Comparison of ENCODE assay signal across 15 cellular contexts in the genomic region with DNA sequence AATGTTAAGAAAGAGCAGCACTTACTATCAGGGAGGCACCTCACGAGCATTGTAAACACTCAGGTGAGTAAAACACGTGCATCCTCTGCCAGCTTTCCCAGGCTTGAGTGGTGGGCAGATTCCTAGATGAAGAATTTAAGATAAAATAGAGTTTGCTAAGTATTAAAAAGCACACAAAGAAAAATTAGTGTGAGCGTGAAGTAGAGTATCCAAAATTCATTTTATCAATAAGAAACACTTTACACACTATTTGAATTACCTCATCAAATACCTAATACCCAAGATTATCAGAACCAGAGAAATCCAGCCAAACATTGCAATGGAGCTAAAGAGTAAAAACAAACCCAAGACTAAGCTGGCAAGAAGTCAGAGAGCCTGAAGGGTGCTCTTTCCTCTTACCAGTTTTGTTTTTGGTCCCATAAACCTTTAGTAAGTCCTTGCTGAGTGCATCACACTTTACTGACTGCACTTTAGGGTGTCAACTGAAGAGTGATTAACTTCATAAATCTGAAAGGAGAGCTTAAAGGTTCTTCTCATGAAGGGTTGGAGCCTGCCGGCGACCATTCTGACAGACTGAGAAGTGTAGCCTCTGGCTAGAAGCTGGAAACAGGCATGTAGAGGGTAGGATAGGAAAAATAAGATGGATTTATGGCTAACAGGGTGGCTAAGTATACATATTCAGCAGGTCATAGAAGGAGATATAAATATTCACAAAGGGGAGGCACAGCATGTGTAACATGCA.
A peak's percentile ranks its signal among the peaks of the same experiment; 100 is the strongest.
DNase-seq lines count a peak whose midpoint lies in the region; ATAC-seq and TF ChIP-seq lines count a peak whose summit lies in the region.
"Had no signal": no experiment of that assay in that cellular context is flagged by ENCODE, and none has a peak within 500 bp of the region (broad histone marks: within the 10 kb centered on the region; RNA-seq: fewer than 3 reads in every experiment).

No MANE protein-coding gene starts in this region.

- ATAC-seq in activated T-helper 17 cell treated with anti-CD3 and anti-CD28 coated beads, Interleukin-2, amount 50 U/mL, for 72 hours (replicated peaks) = no peak
- ATAC-seq in natural killer cell treated with Interleukin-12 subunit alpha and Interleukin-12 subunit beta and Interleukin-15 and Interleukin-18, amount 100 ng/mL, for 72 hours = no peak
- ATAC-seq: activated T-cell treated with anti-CD3 and anti-CD28 coated beads, Interleukin-2, amount 50 U/mL, for 4 hours had no signal

- H3K9me3 Mint-ChIP-seq in progenitor cell of endocrine pancreas (ENCODE audit: low read depth) = peaks cover 10% of the 10 kb centered on the region
- no peaks in the 10 kb centered on the region for H3K9me3 Mint-ChIP-seq in activated T-helper 17 cell treated with anti-CD3 and anti-CD28 coated beads, Interleukin-2, amount 50 U/mL, for 72 hours
- no peaks in the 10 kb centered on the region for H3K9me3 Mint-ChIP-seq in natural killer cell treated with Interleukin-12 subunit alpha and Interleukin-12 subunit beta and Interleukin-15 and Interleukin-18, amount 100 ng/mL, for 72 hours
- H3K9me3 Mint-ChIP-seq: activated CD4-positive, alpha-beta memory T cell treated with anti-CD3 and anti-CD28 coated beads, Interleukin-2, amount 10 ng/mL, durations not matched to agents 7 days and 5 days; activated naive CD4-positive, alpha-beta T cell treated with anti-CD3 and anti-CD28 coated beads, Interleukin-2, amount 50 U/mL, for 72 hours; activated T-cell treated with anti-CD3 and anti-CD28 coated beads, Interleukin-2, amount 50 U/mL, for 4 hours; stimulated activated naive CD8-positive, alpha-beta T cell treated with anti-CD3 and anti-CD28 coated beads, Interleukin-15, amount 100 ng/mL, for 72 hours had no signal

- DNase-seq in NCI-H345 (lab: John Stamatoyannopoulos, UW) (peak; percentile 29), NCI-H345 treated with DMSO at 0.1 percent for 48 hours (lab: John Stamatoyannopoulos, UW; ENCODE audit: unreplicated experiment) (no peak), NCI-H187 (lab: John Stamatoyannopoulos, UW) (peak; percentile 37 to 50), fibroblast of peridontal ligament (ENCODE audit: extremely low read depth) (peak; percentile 26), progenitor cell of endocrine pancreas (ENCODE audit: low spot score, unreplicated experiment) (no peak)
- DNase-seq in natural killer cell treated with Interleukin-12 subunit alpha and Interleukin-12 subunit beta and Interleukin-15 and Interleukin-18, amount 100 ng/mL, for 72 hours (ENCODE audit: low spot score) = no peak
- DNase-seq in stimulated activated CD4-positive, alpha-beta T cell treated with anti-CD3 and anti-CD28 coated beads, Interleukin-4, amount 100 ng/mL, for 4 hours = no peak
- DNase-seq: activated T-cell treated with anti-CD3 and anti-CD28 coated beads, Interleukin-2, amount 50 U/mL, for 4 hours; effector CD8-positive, alpha-beta T cell; kidney had no signal

- TF ChIP-seq CTCF in progenitor cell of endocrine pancreas (IDR thresholded peaks at IDR 0.05; ENCODE audit: unreplicated experiment) = no peak

- no peaks in the 10 kb centered on the region for H3K27me3 Mint-ChIP-seq in progenitor cell of endocrine pancreas
- no peaks in the 10 kb centered on the region for H3K27me3 Mint-ChIP-seq in activated T-helper 17 cell treated with anti-CD3 and anti-CD28 coated beads, Interleukin-2, amount 50 U/mL, for 72 hours
- H3K27me3 Mint-ChIP-seq in natural killer cell treated with Interleukin-12 subunit alpha and Interleukin-12 subunit beta and Interleukin-15 and Interleukin-18, amount 100 ng/mL, for 72 hours = no peaks in the 10 kb centered on the region
- H3K27me3 Mint-ChIP-seq: activated CD4-positive, alpha-beta memory T cell treated with anti-CD3 and anti-CD28 coated beads, Interleukin-2, amount 10 ng/mL, durations not matched to agents 7 days and 5 days; CD4-positive, alpha-beta memory T cell had no signal

- peak overlapping the region; percentile 14 for H3K4me3 Mint-ChIP-seq in progenitor cell of endocrine pancreas (ENCODE audit: low read depth)
- H3K4me3 Mint-ChIP-seq in activated T-helper 17 cell treated with anti-CD3 and anti-CD28 coated beads, Interleukin-2, amount 50 U/mL, for 72 hours = no peak overlapping the region
- no peak overlapping the region for H3K4me3 Mint-ChIP-seq in natural killer cell treated with Interleukin-12 subunit alpha and Interleukin-12 subunit beta and Interleukin-15 and Interleukin-18, amount 100 ng/mL, for 72 hours
- H3K4me3 Mint-ChIP-seq: activated CD4-positive, alpha-beta memory T cell treated with anti-CD3 and anti-CD28 coated beads, Interleukin-2, amount 10 ng/mL, durations not matched to agents 7 days and 5 days; activated T-cell treated with anti-CD3 and anti-CD28 coated beads, Interleukin-2, amount 50 U/mL, for 4 hours; CD4-positive, alpha-beta memory T cell; stimulated activated naive CD8-positive, alpha-beta T cell treated with anti-CD3 and anti-CD28 coated beads, Interleukin-15, amount 100 ng/mL, for 72 hours had no signal

- peaks cover 25% of the 10 kb centered on the region for H3K4me1 Mint-ChIP-seq in progenitor cell of endocrine pancreas (ENCODE audit: low read depth)
- H3K4me1 Mint-ChIP-seq in activated T-helper 17 cell treated with anti-CD3 and anti-CD28 coated beads, Interleukin-2, amount 50 U/mL, for 72 hours = no peaks in the 10 kb centered on the region
- H3K4me1 Mint-ChIP-seq in natural killer cell treated with Interleukin-12 subunit alpha and Interleukin-12 subunit beta and Interleukin-15 and Interleukin-18, amount 100 ng/mL, for 72 hours (ENCODE audit: low read depth in 2 of 2) = no peaks in the 10 kb centered on the region
- H3K4me1 Mint-ChIP-seq: activated CD4-positive, alpha-beta memory T cell treated with anti-CD3 and anti-CD28 coated beads, Interleukin-2, amount 10 ng/mL, durations not matched to agents 7 days and 5 days; CD4-positive, alpha-beta memory T cell; stimulated activated naive CD8-positive, alpha-beta T cell treated with anti-CD3 and anti-CD28 coated beads, Interleukin-15, amount 100 ng/mL, for 72 hours had no signal

- peak overlapping the region; percentile 31 for H3K27ac Mint-ChIP-seq in progenitor cell of endocrine pancreas
- H3K27ac Mint-ChIP-seq in activated T-helper 17 cell treated with anti-CD3 and anti-CD28 coated beads, Interleukin-2, amount 50 U/mL, for 72 hours = no peak overlapping the region
- H3K27ac Mint-ChIP-seq in natural killer cell treated with Interleukin-12 subunit alpha and Interleukin-12 subunit beta and Interleukin-15 and Interleukin-18, amount 100 ng/mL, for 72 hours = no peak overlapping the region
- H3K27ac Mint-ChIP-seq: activated CD4-positive, alpha-beta memory T cell treated with anti-CD3 and anti-CD28 coated beads, Interleukin-2, amount 10 ng/mL, durations not matched to agents 7 days and 5 days; activated naive CD4-positive, alpha-beta T cell treated with anti-CD3 and anti-CD28 coated beads, Interleukin-2, amount 50 U/mL, for 72 hours; CD4-positive, alpha-beta memory T cell; stimulated activated naive CD8-positive, alpha-beta T cell treated with anti-CD3 and anti-CD28 coated beads, Interleukin-15, amount 100 ng/mL, for 72 hours had no signal

- H3K36me3 Mint-ChIP-seq in progenitor cell of endocrine pancreas (ENCODE audit: insufficient read depth) = peaks cover 3% of the 10 kb centered on the region
- no peaks in the 10 kb centered on the region for H3K36me3 Mint-ChIP-seq in activated T-helper 17 cell treated with anti-CD3 and anti-CD28 coated beads, Interleukin-2, amount 50 U/mL, for 72 hours (ENCODE audit: low read depth)
- no peaks in the 10 kb centered on the region for H3K36me3 Mint-ChIP-seq in natural killer cell treated with Interleukin-12 subunit alpha and Interleukin-12 subunit beta and Interleukin-15 and Interleukin-18, amount 100 ng/mL, for 72 hours
- H3K36me3 Mint-ChIP-seq: activated naive CD4-positive, alpha-beta T cell treated with anti-CD3 and anti-CD28 coated beads, Interleukin-2, amount 50 U/mL, for 72 hours; CD4-positive, alpha-beta memory T cell had no signal

Comparison
In these comparisons a context has a peak if more than half of its experiments do, and no peak if none do; other contexts are left out.
1. DNase-seq: peak in NCI-H345 (single experiment), NCI-H187 (2 of 2) and fibroblast of peridontal ligament (single experiment); none in NCI-H345 treated with DMSO at 0.1 percent for 48 hours (single experiment), progenitor cell of endocrine pancreas (single experiment), natural killer cell treated with Interleukin-12 subunit alpha and Interleukin-12 subunit beta and Interleukin-15 and Interleukin-18, amount 100 ng/mL, for 72 hours (single experiment) and stimulated activated CD4-positive, alpha-beta T cell treated with anti-CD3 and anti-CD28 coated beads, Interleukin-4, amount 100 ng/mL, for 4 hours (0 of 2).